In the genomic region with DNA sequence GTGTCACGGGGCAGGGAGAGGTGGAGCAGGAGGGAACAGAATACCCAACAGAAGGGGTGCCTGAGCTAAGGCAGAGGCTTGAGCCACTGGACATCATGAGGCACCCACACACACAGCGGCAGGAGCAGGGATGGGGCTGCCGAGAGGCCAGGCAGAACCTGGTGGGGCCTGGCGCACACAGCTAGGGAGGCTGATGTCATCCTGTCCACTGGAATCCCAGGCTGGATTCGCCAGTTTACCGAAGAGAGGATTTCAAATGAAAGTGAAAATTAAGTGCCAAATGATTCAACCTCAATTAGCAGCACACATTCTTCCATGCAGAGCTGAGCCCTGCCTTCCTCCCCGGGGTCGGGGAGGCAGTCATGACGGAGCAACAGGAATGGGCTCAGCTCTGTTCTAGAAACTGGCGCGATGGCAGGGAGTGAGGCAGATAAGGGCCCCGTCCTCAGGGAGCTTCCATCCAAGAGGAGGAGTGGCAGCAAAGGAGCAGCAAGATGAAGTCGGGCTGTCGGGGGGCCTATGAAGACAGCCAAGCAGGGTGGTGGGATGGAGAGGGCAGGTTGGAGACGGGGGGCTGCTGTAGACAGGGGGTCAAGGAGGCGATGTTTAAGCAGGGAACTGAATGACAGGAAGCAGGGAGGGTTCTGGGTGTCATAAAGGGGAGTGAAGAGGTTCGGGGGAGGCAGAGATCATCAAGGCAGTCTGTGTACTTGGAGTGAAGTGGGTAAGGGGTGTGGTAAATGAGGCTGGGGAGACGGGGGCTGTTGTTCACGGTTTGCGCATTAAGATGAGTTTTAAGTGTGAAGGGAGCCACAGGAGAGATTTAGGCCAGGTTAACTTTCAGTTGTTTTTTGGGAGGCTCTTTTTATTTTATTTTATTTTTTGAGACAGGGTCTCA, we compare ENCODE assay signal across 10 cellular contexts. TPM values are rescaled to one million over a fixed set of nuclear protein-coding genes. Genes with fewer than 3 reads are reported as not detected.
DNase-seq lines count a peak whose midpoint lies in the region; ATAC-seq and TF ChIP-seq lines count a peak whose summit lies in the region.
"Had no signal": no experiment of that assay in that cellular context is flagged by ENCODE, and none has a peak within 500 bp of the region (broad histone marks: within the 10 kb centered on the region; RNA-seq: fewer than 3 reads in every experiment).

No MANE protein-coding gene starts in this region.

- H3K36me3 ChIP-seq in tibial nerve: no peaks in the 10 kb centered on the region

- POLR2A ChIA-PET in activated CD8-positive, alpha-beta T cell treated with anti-CD3 and anti-CD28 coated beads, Interleukin-2, amount 10 ng/mL, durations not matched to agents 7 days and 5 days (lab: Charles Lee): interaction anchor here (0.7 to 9.5 kb wide), 11 partner anchors 6 to 249 kb away, joined by 3 to 278 read pairs (median 5); a partner anchor contains a TSS

- H3K4me3 Mint-ChIP-seq in activated CD8-positive, alpha-beta T cell treated with anti-CD3 and anti-CD28 coated beads, Interleukin-2, amount 10 ng/mL, durations not matched to agents 7 days and 5 days: peak overlapping the region; percentile 99
- peak overlapping the region; percentile 75 to 98 for H3K4me3 Mint-ChIP-seq in stimulated activated naive CD8-positive, alpha-beta T cell treated with anti-CD3 and anti-CD28 coated beads, Interleukin-15, amount 100 ng/mL, for 72 hours

- ATAC-seq in activated CD8-positive, alpha-beta T cell treated with anti-CD3 and anti-CD28 coated beads, Interleukin-2, amount 10 ng/mL, durations not matched to agents 7 days and 5 days: no peak
- no peak for ATAC-seq in stimulated activated naive CD8-positive, alpha-beta T cell treated with anti-CD3 and anti-CD28 coated beads, Interleukin-15, amount 100 ng/mL, for 72 hours

- no peaks in the 10 kb centered on the region for H3K27me3 Mint-ChIP-seq in activated CD8-positive, alpha-beta T cell treated with anti-CD3 and anti-CD28 coated beads, Interleukin-2, amount 10 ng/mL, durations not matched to agents 7 days and 5 days (ENCODE audit: low read depth)
- no peaks in the 10 kb centered on the region for H3K27me3 Mint-ChIP-seq in stimulated activated naive CD8-positive, alpha-beta T cell treated with anti-CD3 and anti-CD28 coated beads, Interleukin-15, amount 100 ng/mL, for 72 hours

- peak; percentile 8 for DNase-seq in activated naive CD4-positive, alpha-beta T cell treated with Interleukin-2 at 50 U/mL for 16 hours
- DNase-seq in activated naive CD4-positive, alpha-beta T cell treated with anti-CD3 and anti-CD28 coated beads, Interleukin-2, amount 50 U/mL, for 16 hours: no peak
- DNase-seq in activated CD8-positive, alpha-beta T cell treated with anti-CD3 and anti-CD28 coated beads, Interleukin-2, amount 10 ng/mL, durations not matched to agents 7 days and 5 days: no peak
- DNase-seq in germinal center (ENCODE audit: low spot score): peak; percentile 5
- DNase-seq in stimulated activated naive CD8-positive, alpha-beta T cell treated with anti-CD3 and anti-CD28 coated beads, Interleukin-15, amount 100 ng/mL, for 72 hours: no peak
- DNase-seq in tibial nerve (ENCODE audit: low spot score in 2 of 2): no peak
- DNase-seq in mesenteric fat pad (ENCODE audit: low spot score): no peak
- DNase-seq in NCI-H446 (lab: John Stamatoyannopoulos, UW): no peak
- DNase-seq: SHP77 had no signal

- no peaks in the 10 kb centered on the region for H3K9me3 ChIP-seq in tibial nerve

- H3K4me1 Mint-ChIP-seq in activated CD8-positive, alpha-beta T cell treated with anti-CD3 and anti-CD28 coated beads, Interleukin-2, amount 10 ng/mL, durations not matched to agents 7 days and 5 days (ENCODE audit: low read depth): peaks cover 88% of the 10 kb centered on the region
- H3K4me1 Mint-ChIP-seq in stimulated activated naive CD8-positive, alpha-beta T cell treated with anti-CD3 and anti-CD28 coated beads, Interleukin-15, amount 100 ng/mL, for 72 hours: peaks cover 99% of the 10 kb centered on the region

- H3K9me3 Mint-ChIP-seq in activated CD8-positive, alpha-beta T cell treated with anti-CD3 and anti-CD28 coated beads, Interleukin-2, amount 10 ng/mL, durations not matched to agents 7 days and 5 days (ENCODE audit: insufficient read depth): no peaks in the 10 kb centered on the region
- no peaks in the 10 kb centered on the region for H3K9me3 Mint-ChIP-seq in stimulated activated naive CD8-positive, alpha-beta T cell treated with anti-CD3 and anti-CD28 coated beads, Interleukin-15, amount 100 ng/mL, for 72 hours

- TF ChIP-seq CTCF in tibial nerve (IDR thresholded peaks at IDR 0.05): no peak

- H3K27me3 ChIP-seq in tibial nerve: peaks cover 0 to 85% of the 10 kb centered on the region in 2 donors

- peak overlapping the region; percentile 99 for H3K27ac Mint-ChIP-seq in activated CD8-positive, alpha-beta T cell treated with anti-CD3 and anti-CD28 coated beads, Interleukin-2, amount 10 ng/mL, durations not matched to agents 7 days and 5 days
- peak overlapping the region; percentile 93 to 96 for H3K27ac Mint-ChIP-seq in stimulated activated naive CD8-positive, alpha-beta T cell treated with anti-CD3 and anti-CD28 coated beads, Interleukin-15, amount 100 ng/mL, for 72 hours

- no peak for TF ChIP-seq POLR2A in tibial nerve (IDR thresholded peaks at IDR 0.05)

- CTCF ChIA-PET in activated CD8-positive, alpha-beta T cell treated with anti-CD3 and anti-CD28 coated beads, Interleukin-2, amount 10 ng/mL, durations not matched to agents 7 days and 5 days (lab: Charles Lee): interaction anchor here (0.6 to 10.2 kb wide), 13 partner anchors 8 to 71 kb away, joined by 3 to 195 read pairs (median 6); no protein-coding TSS in a partner anchor

- H3K36me3 Mint-ChIP-seq in activated CD8-positive, alpha-beta T cell treated with anti-CD3 and anti-CD28 coated beads, Interleukin-2, amount 10 ng/mL, durations not matched to agents 7 days and 5 days (ENCODE audit: low read depth): peaks cover 96% of the 10 kb centered on the region

- no peak for TF ChIP-seq EP300 in tibial nerve (IDR thresholded peaks at IDR 0.05)

- WGBS in tibial nerve, 2 donors: 59 to 69% methylated on average over 20 of the region's 20 CpGs

- no peak overlapping the region for H3K4me3 ChIP-seq in tibial nerve

- peak overlapping the region in 1 of 4 donors; percentile 40 for H3K27ac ChIP-seq in tibial nerve

- H3K4me1 ChIP-seq in tibial nerve: peaks cover 0 to 16% (median 0%) of the 10 kb centered on the region in 4 donors

RNA-seq across cellular contexts. Expression of a gene that starts 6.4 kb away (rescaled TPM):
- 1,000 to 10,000 TPM; 1,167 to 1,252 TPM for total RNA-seq in activated CD8-positive, alpha-beta T cell treated with anti-CD3 and anti-CD28 coated beads, Interleukin-2, amount 10 ng/mL, durations not matched to agents 7 days and 5 days
- 10 to 100 TPM in 1 of 4 donors, 1 to 10 TPM in 3; 6.3 to 18.6 (median 7.8) TPM for total RNA-seq in tibial nerve
- 26.1 TPM for total RNA-seq in mesenteric fat pad
- total RNA-seq: osteocyte had no signal

RNA-seq across cellular contexts. Expression of a gene that starts 25.3 kb away (rescaled TPM):
- 1 to 10 TPM; 3.5 to 3.6 TPM for total RNA-seq in activated CD8-positive, alpha-beta T cell treated with anti-CD3 and anti-CD28 coated beads, Interleukin-2, amount 10 ng/mL, durations not matched to agents 7 days and 5 days
- not detected for total RNA-seq in tibial nerve
- total RNA-seq in mesenteric fat pad: not detected
- total RNA-seq: osteocyte had no signal

RNA-seq across cellular contexts. Expression of a gene that starts 44.7 kb away (rescaled TPM):
- total RNA-seq in activated CD8-positive, alpha-beta T cell treated with anti-CD3 and anti-CD28 coated beads, Interleukin-2, amount 10 ng/mL, durations not matched to agents 7 days and 5 days: 100 to 1,000 TPM; 107 to 114 TPM
- 10 to 100 TPM in 3 of 4 donors, 1 to 10 TPM in 1; 7.7 to 27.3 (median 19.0) TPM for total RNA-seq in tibial nerve
- 44.7 TPM for total RNA-seq in mesenteric fat pad
- total RNA-seq: osteocyte had no signal

RNA-seq across cellular contexts. Expression of a gene that starts 49.6 kb away (rescaled TPM):
- total RNA-seq in activated CD8-positive, alpha-beta T cell treated with anti-CD3 and anti-CD28 coated beads, Interleukin-2, amount 10 ng/mL, durations not matched to agents 7 days and 5 days: 1 to 10 TPM; 6.1 to 6.2 TPM
- total RNA-seq in tibial nerve (1 to 10 TPM; 2.6 to 3.9 (median 3.4) TPM), mesenteric fat pad (1.3 TPM)

Comparison
In these comparisons a context has a peak if more than half of its experiments do, and no peak if none do; other contexts are left out.
1. DNase-seq: peak in activated naive CD4-positive, alpha-beta T cell treated with Interleukin-2 at 50 U/mL for 16 hours (single experiment) and germinal center (single experiment); none in activated naive CD4-positive, alpha-beta T cell treated with anti-CD3 and anti-CD28 coated beads, Interleukin-2, amount 50 U/mL, for 16 hours (single experiment), activated CD8-positive, alpha-beta T cell treated with anti-CD3 and anti-CD28 coated beads, Interleukin-2, amount 10 ng/mL, durations not matched to agents 7 days and 5 days (single experiment), stimulated activated naive CD8-positive, alpha-beta T cell treated with anti-CD3 and anti-CD28 coated beads, Interleukin-15, amount 100 ng/mL, for 72 hours (0 of 2), tibial nerve (0 of 2), mesenteric fat pad (single experiment) and NCI-H446 (0 of 2).
2. RNA of a gene that starts 6.4 kb away (total RNA-seq): 1,167 to 1,252 TPM in activated CD8-positive, alpha-beta T cell treated with anti-CD3 and anti-CD28 coated beads, Interleukin-2, amount 10 ng/mL, durations not matched to agents 7 days and 5 days; 26.1 TPM in mesenteric fat pad (single experiment) and 6.3 to 18.6 TPM in tibial nerve; every median in the first group is over 10 times any median in the second.